In the genomic region with DNA sequence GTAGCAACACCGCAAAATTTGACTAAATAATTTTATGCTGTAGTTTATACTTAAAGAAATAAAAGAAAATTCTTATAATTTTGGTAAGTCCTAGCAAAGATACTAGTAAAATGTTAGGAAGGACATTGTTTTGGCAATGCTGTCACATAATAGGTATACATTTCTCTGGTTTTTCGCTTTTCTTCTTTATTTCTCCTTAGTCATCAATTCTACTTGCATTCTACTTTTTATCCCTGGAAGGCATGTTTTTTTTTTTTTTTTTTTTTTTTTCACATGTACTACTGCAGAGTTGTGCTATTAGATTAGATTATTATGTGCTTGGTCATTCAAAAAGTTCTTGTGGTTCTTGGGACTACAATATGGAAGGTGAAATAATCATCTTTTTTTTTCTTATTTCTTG, we compare ENCODE assay signal across 21 cellular contexts.
DNase-seq lines count a peak whose midpoint lies in the region; ATAC-seq, FAIRE-seq and TF ChIP-seq lines count a peak whose summit lies in the region.
"Had no signal": no experiment of that assay in that cellular context is flagged by ENCODE, and none has a peak within 500 bp of the region (broad histone marks: within the 10 kb centered on the region; RNA-seq: fewer than 3 reads in every experiment).

No MANE protein-coding gene starts in this region.

- dilution Hi-C loops in IMR-90 (cut with HindIII; ENCODE audit: low sequenced_read_pairs, unreplicated experiment), result no loop called here

- ATAC-seq in HepG2 (no peak), right lobe of liver (no peak), IMR-90 (ENCODE audit: low read depth) (no peak), K562 (no peak), SK-N-SH treated with all-trans-retinoic acid at 6 μM for 48 hours (no peak)
- ATAC-seq: CD8-positive, alpha-beta T cell; GM12878 had no signal

- no peak overlapping the region for H4K8ac ChIP-seq in IMR-90 (ENCODE audit: low read depth in 2 of 2, low read length in 2 of 2)

- H3K4me3 ChIP-seq in HepG2 (replicated peaks in 1 of 3; ENCODE audit: insufficient read depth in 1 of 3, low read depth in 2 of 3, low read length in 3 of 3), result no peak overlapping the region
- H3K4me3 ChIP-seq in right lobe of liver, result no peak overlapping the region
- no peak overlapping the region for H3K4me3 ChIP-seq in IMR-90 (ENCODE audit: insufficient read depth, low read depth, low read length)
- no peak overlapping the region for H3K4me3 ChIP-seq in K562
- H3K4me3 ChIP-seq: BLaER1 treated with 17β-estradiol and CSF1 and Interleukin-3, amounts not matched to agents 10 nM and 100 nM; GM12878 had no signal

- no peak for TF ChIP-seq RAD21 in HepG2 (CRISPR knock-in tag; IDR thresholded peaks at IDR 0.05)
- no peak for TF ChIP-seq RAD21 in IMR-90 (IDR thresholded peaks at IDR 0.05; ENCODE audit: low read length)
- TF ChIP-seq RAD21 in K562 (CRISPR knock-in tag; conservative IDR thresholded peaks at IDR 0.05 in 1 of 2, IDR thresholded peaks at IDR 0.05 in 1 of 2), result no peak

- no peak overlapping the region for H2AK5ac ChIP-seq in IMR-90 (ENCODE audit: low read depth, low read length)

- no peaks in the 10 kb centered on the region for H3K9me3 ChIP-seq in HepG2 (ENCODE audit: low read length)
- H3K9me3 ChIP-seq in right lobe of liver, result no peaks in the 10 kb centered on the region
- H3K9me3 ChIP-seq in IMR-90 (ENCODE audit: control insufficient read depth, insufficient read depth, low read length), result peaks cover 7% of the 10 kb centered on the region; the same call in 1 of the 2 replicates
- H3K9me3 ChIP-seq in K562 (replicated peaks; ENCODE audit: control insufficient read depth, insufficient read depth, low read depth, low read length), result no peaks in the 10 kb centered on the region
- H3K9me3 ChIP-seq: BLaER1 treated with 17β-estradiol and CSF1 and Interleukin-3, amounts not matched to agents 10 nM and 100 nM; Caco-2 had no signal

- no peak overlapping the region for H2BK20ac ChIP-seq in IMR-90 (ENCODE audit: low read depth, low read length)

- in situ Hi-C loops in HepG2 (cut with HindIII; ENCODE audit: extremely low pct_ligation_motif_present, low pct_unique_long_range_greater_than_20kb), result no loop called here
- in situ Hi-C loops in IMR-90 (cut with MboI; ENCODE audit: low sequenced_read_pairs), result no loop called here
- in situ Hi-C loops in K562 (cut with MboI), result no loop called here

- H3K14ac ChIP-seq in IMR-90 (replicated peaks; ENCODE audit: low read depth, low read length), result no peak overlapping the region

- no peak overlapping the region for H4K5ac ChIP-seq in IMR-90 (ENCODE audit: low read depth, low read length)

- H3K4me1 ChIP-seq in HepG2 (ENCODE audit: insufficient read depth, low read length), result no peaks in the 10 kb centered on the region
- no peaks in the 10 kb centered on the region for H3K4me1 ChIP-seq in right lobe of liver
- no peaks in the 10 kb centered on the region for H3K4me1 ChIP-seq in IMR-90 (ENCODE audit: control insufficient read depth, insufficient read depth, low read length)
- peaks cover 0 to 3% of the 10 kb centered on the region in 2 experiments; a peak in 1 of 5 replicates for H3K4me1 ChIP-seq in K562 (replicated peaks in 1 of 2; ENCODE audit: control insufficient read depth in 2 of 2, insufficient read depth in 2 of 2, low read length in 2 of 2)
- H3K4me1 ChIP-seq: BLaER1 treated with 17β-estradiol and CSF1 and Interleukin-3, amounts not matched to agents 10 nM and 100 nM; Caco-2 had no signal

- intact Hi-C loops in HepG2 (cut with micrococcal nuclease; ENCODE audit: unreplicated experiment), result no loop called here
- intact Hi-C loops in right lobe of liver (cut with DNase I), result no loop called here
- intact Hi-C loops in IMR-90 (cut with micrococcal nuclease), result no loop called here
- intact Hi-C loops in K562 (cut with micrococcal nuclease), result no loop called here

- H3K27ac ChIP-seq in HepG2 (ENCODE audit: extremely low read length, insufficient read depth, low read length) (no peak overlapping the region), right lobe of liver (no peak overlapping the region), IMR-90 (ENCODE audit: insufficient read depth, low read length) (no peak overlapping the region), K562 (ENCODE audit: extremely low read depth, low read depth, low read length) (no peak overlapping the region)
- H3K27ac ChIP-seq: 22Rv1; BLaER1 treated with 17β-estradiol and CSF1 and Interleukin-3, amounts not matched to agents 10 nM and 100 nM; C4-2B had no signal

- no peaks in the 10 kb centered on the region for H3K79me1 ChIP-seq in IMR-90 (ENCODE audit: low read depth in 1 of 2, low read length in 2 of 2)

- H3K79me2 ChIP-seq in HepG2 (ENCODE audit: insufficient read depth, low read length), result no peaks in the 10 kb centered on the region
- H3K79me2 ChIP-seq in K562 (ENCODE audit: control insufficient read depth, insufficient read depth, low read length), result no peaks in the 10 kb centered on the region

- H2AK9ac ChIP-seq in IMR-90 (replicated peaks; ENCODE audit: low read depth, low read length, poor library complexity), result no peak overlapping the region

- no peak overlapping the region for H3K18ac ChIP-seq in IMR-90 (ENCODE audit: low read depth, low read length)

- no peak overlapping the region for H3K4ac ChIP-seq in IMR-90 (ENCODE audit: low read depth, low read length)

- H2BK120ac ChIP-seq in IMR-90 (ENCODE audit: low read depth, low read length), result no peak overlapping the region

- CTCF ChIA-PET in HepG2 (lab: Yijun Ruan, JAX; ENCODE audit: low intra/inter-chr PET ratio, low total read pairs) (no interaction called here), IMR-90 (lab: Yijun Ruan, JAX) (no interaction called here), K562 (lab: Yijun Ruan, JAX; ENCODE audit: low intra/inter-chr PET ratio) (no interaction called here)

- no peak overlapping the region for H4K91ac ChIP-seq in IMR-90 (ENCODE audit: insufficient read depth, low read depth, low read length)

- TF ChIP-seq EP300 in HepG2 (IDR thresholded peaks at IDR 0.05; ENCODE audit: low read depth in 2 of 2, low read length in 2 of 2), result no peak
- TF ChIP-seq EP300 in HepG2 (CRISPR knock-in tag; IDR thresholded peaks at IDR 0.05; ENCODE audit: borderline replicate concordance), result no peak
- TF ChIP-seq EP300 in K562 (IDR thresholded peaks at IDR 0.05; ENCODE audit: low read length), result no peak

- no peak overlapping the region for H3K4me2 ChIP-seq in HepG2 (ENCODE audit: low read depth, low read length)
- no peak overlapping the region for H3K4me2 ChIP-seq in IMR-90 (ENCODE audit: low read depth, low read length)
- no peak overlapping the region for H3K4me2 ChIP-seq in K562 (ENCODE audit: insufficient read depth, low read length)
- H3K4me2 ChIP-seq: BLaER1 treated with 17β-estradiol and CSF1 and Interleukin-3, amounts not matched to agents 10 nM and 100 nM had no signal

- TF ChIP-seq CTCF in HepG2 (CRISPR knock-in tag; IDR thresholded peaks at IDR 0.05) (no peak), right lobe of liver (IDR thresholded peaks at IDR 0.05) (no peak), IMR-90 (conservative IDR thresholded peaks at IDR 0.05; ENCODE audit: low read depth, low read length) (no peak), K562 (IDR thresholded peaks at IDR 0.05 in 2 of 3, conservative IDR thresholded peaks at IDR 0.05 in 1 of 3; ENCODE audit: insufficient read depth in 2 of 3, low read depth in 1 of 3, low read length in 3 of 3) (no peak)

- no peak overlapping the region for H3K56ac ChIP-seq in IMR-90 (ENCODE audit: extremely low read depth, insufficient read depth, low read length)

- FAIRE-seq in HepG2 (lab: Jason Lieb, UNC) (no peak), K562 (lab: Jason Lieb, UNC) (no peak)
- FAIRE-seq: D721Med, GM12878, GM12892, GM18507 had no signal

- H3K27me3 ChIP-seq in HepG2 (ENCODE audit: control insufficient read depth in 1 of 2, insufficient read depth in 2 of 2, low read length in 2 of 2) (no peaks in the 10 kb centered on the region), right lobe of liver (no peaks in the 10 kb centered on the region), IMR-90 (ENCODE audit: control insufficient read depth, insufficient read depth, low read length) (no peaks in the 10 kb centered on the region), K562 (ENCODE audit: control insufficient read depth in 2 of 2, insufficient read depth in 2 of 2, low read length in 2 of 2) (no peaks in the 10 kb centered on the region)
- H3K27me3 ChIP-seq: BLaER1 treated with 17β-estradiol and CSF1 and Interleukin-3, amounts not matched to agents 10 nM and 100 nM had no signal

- no peak for TF ChIP-seq POLR2A in HepG2 (IDR thresholded peaks at IDR 0.05; ENCODE audit: insufficient read depth in 1 of 2, low read depth in 2 of 2, low read length in 2 of 2)
- no peak for TF ChIP-seq POLR2A in right lobe of liver (IDR thresholded peaks at IDR 0.05)
- TF ChIP-seq POLR2A in IMR-90 (IDR thresholded peaks at IDR 0.05; ENCODE audit: low read depth, low read length), result no peak
- TF ChIP-seq POLR2A in K562 (conservative IDR thresholded peaks at IDR 0.05), result no peak

- no peaks in the 10 kb centered on the region for H3K9me1 ChIP-seq in IMR-90 (ENCODE audit: insufficient read depth, low read length)
- no peaks in the 10 kb centered on the region for H3K9me1 ChIP-seq in K562 (ENCODE audit: control insufficient read depth, insufficient read depth, low read length)

- no peak overlapping the region for H3K23ac ChIP-seq in IMR-90 (ENCODE audit: low read depth, low read length)

- no peak overlapping the region for H2AFZ ChIP-seq in HepG2 (ENCODE audit: low read length)
- no peak overlapping the region for H2AFZ ChIP-seq in IMR-90 (replicated peaks; ENCODE audit: low read length, poor library complexity)
- no peak overlapping the region for H2AFZ ChIP-seq in K562 (ENCODE audit: low read depth, low read length)

- no peak overlapping the region for H2BK5ac ChIP-seq in IMR-90 (ENCODE audit: low read depth, low read length, poor library complexity, severe bottlenecking)

- BruUV-seq in HepG2 (replicated peaks; lab: Mats Ljungman, UMichigan) (no TSS peak), IMR-90 (replicated peaks; lab: Mats Ljungman, UMichigan) (no TSS peak), K562 (replicated peaks; lab: Mats Ljungman, UMichigan) (no TSS peak)

- POLR2A ChIA-PET in HepG2 (lab: Yijun Ruan, JAX) (no interaction called here), IMR-90 (lab: Charles Lee; ENCODE audit: unreplicated experiment) (no interaction called here), K562 (lab: Yijun Ruan, JAX) (no interaction called here)

- no peak overlapping the region for H2BK15ac ChIP-seq in IMR-90 (ENCODE audit: low read depth, low read length)

- H4K20me1 ChIP-seq in HepG2 (ENCODE audit: insufficient read depth, low read length) (no peaks in the 10 kb centered on the region), IMR-90 (ENCODE audit: insufficient read depth, low read length) (no peaks in the 10 kb centered on the region), K562 (replicated peaks; ENCODE audit: control insufficient read depth, insufficient read depth, low read length) (no peaks in the 10 kb centered on the region)
- H4K20me1 ChIP-seq: BLaER1 treated with 17β-estradiol and CSF1 and Interleukin-3, amounts not matched to agents 10 nM and 100 nM had no signal

- no peak overlapping the region for H3K9ac ChIP-seq in HepG2 (ENCODE audit: insufficient read depth, low read depth, low read length)
- no peak overlapping the region for H3K9ac ChIP-seq in IMR-90 (ENCODE audit: low read depth, low read length)
- H3K9ac ChIP-seq in K562 (ENCODE audit: insufficient read depth in 1 of 2, low read depth in 2 of 2, low read length in 2 of 2), result no peak overlapping the region
- H3K9ac ChIP-seq: BLaER1 treated with 17β-estradiol and CSF1 and Interleukin-3, amounts not matched to agents 10 nM and 100 nM had no signal

- DNase-seq in HepG2 (ENCODE audit: low spot score) (no peak), right lobe of liver (no peak), IMR-90 (no peak), K562 (ENCODE audit: extremely low read depth in 1 of 4, low spot score in 3 of 4) (no peak), SKM-1 treated with dmso at 0.1 percent for 144 hours (lab: John Stamatoyannopoulos, UW; ENCODE audit: unreplicated experiment) (no peak)
- no peak for DNase-seq in central memory CD4-positive, alpha-beta T cell
- DNase-seq: AML-193; Caco-2; Calu3; CD4-positive, alpha-beta T cell; CD8-positive, alpha-beta T cell; DMS79 treated with DMSO at 0.1 percent for 48 hours; GDM1 had no signal

- H3K36me3 ChIP-seq in HepG2 (replicated peaks in 1 of 2; ENCODE audit: control insufficient read depth in 1 of 2, insufficient read depth in 2 of 2, low read length in 2 of 2) (no peaks in the 10 kb centered on the region), right lobe of liver (no peaks in the 10 kb centered on the region), IMR-90 (ENCODE audit: control insufficient read depth, insufficient read depth, low read length) (no peaks in the 10 kb centered on the region), K562 (ENCODE audit: control insufficient read depth, insufficient read depth, low read length) (no peaks in the 10 kb centered on the region)
- H3K36me3 ChIP-seq: BLaER1 treated with 17β-estradiol and CSF1 and Interleukin-3, amounts not matched to agents 10 nM and 100 nM had no signal

- 0% methylated on average over 2 of the region's 2 CpGs for WGBS in HepG2 (ENCODE audit: low lambda C conversion rate)
- WGBS in right lobe of liver (ENCODE audit: insufficient coverage, low coverage, low lambda C conversion rate, missing lambda C conversion rate), result 65% methylated on average over 2 of the region's 2 CpGs
- no CpG with 5 or more reads among the region's 2 CpGs for WGBS in IMR-90 (ENCODE audit: extremely low coverage in 2 of 2, insufficient read length in 1 of 2), 2 experiments
- WGBS in K562 (ENCODE audit: insufficient coverage, low coverage, missing lambda C conversion rate), result 7% methylated on average over 2 of the region's 2 CpGs
